1 cellular context compared by ENCODE assay signal in genomic region chr16:72736074-72736473, GRCh38.
TF ChIP-seq lines count a peak whose summit lies in the region.

No MANE protein-coding gene starts in this region.

TF ChIP-seq in IMR-90, 13 proteins besides CTCF, POLR2A, EP300 and RAD21 (continued from another document):
- TF ChIP-seq ELK1 (IDR thresholded peaks at IDR 0.05; ENCODE audit: borderline replicate concordance, low read depth, low read length) (no peak), SMC3 (IDR thresholded peaks at IDR 0.05; ENCODE audit: low read depth, low read length) (no peak), MAZ (IDR thresholded peaks at IDR 0.05; ENCODE audit: borderline replicate concordance, low read depth, low read length) (no peak), RFX5 (IDR thresholded peaks at IDR 0.05; ENCODE audit: low read depth, low read length) (no peak), RCOR1 (IDR thresholded peaks at IDR 0.05; ENCODE audit: insufficient replicate concordance, low read length) (no peak), CEBPB (IDR thresholded peaks at IDR 0.05; ENCODE audit: low read depth, low read length) (no peak), USF2 (IDR thresholded peaks at IDR 0.05; ENCODE audit: low read depth, low read length) (no peak), MAFK (IDR thresholded peaks at IDR 0.05; ENCODE audit: low read depth, low read length) (no peak), NFE2L2 (IDR thresholded peaks at IDR 0.05; ENCODE audit: low read depth, low read length) (no peak)
